In genomic region chr5:135392256-135392655, GRCh38 we compare ENCODE assay signal across 9 cellular contexts. TPM values are rescaled to one million over a fixed set of nuclear protein-coding genes. Genes with fewer than 3 reads are reported as not detected.
DNase-seq lines count a peak whose midpoint lies in the region; ATAC-seq, FAIRE-seq and TF ChIP-seq lines count a peak whose summit lies in the region.
"Had no signal": no experiment of that assay in that cellular context is flagged by ENCODE, and none has a peak within 500 bp of the region (broad histone marks: within the 10 kb centered on the region; RNA-seq: fewer than 3 reads in every experiment).

No MANE protein-coding gene starts in this region.

- no peaks in the 10 kb centered on the region for H3K27me3 Mint-ChIP-seq in Caco-2 (ENCODE audit: insufficient read depth, unreplicated experiment)

- no peak overlapping the region for H4K91ac ChIP-seq in mesenchymal stem cell (ENCODE audit: low read length)

- no peaks in the 10 kb centered on the region for H3K9me3 ChIP-seq in GM12878 (replicated peaks; ENCODE audit: control insufficient read depth, insufficient read depth, low read length)
- no peaks in the 10 kb centered on the region for H3K9me3 ChIP-seq in mesenchymal stem cell (ENCODE audit: control insufficient read depth, low read length)
- H3K9me3 ChIP-seq in Caco-2 = no peaks in the 10 kb centered on the region
- no peaks in the 10 kb centered on the region for H3K9me3 ChIP-seq in WERI-Rb-1 (ENCODE audit: severe bottlenecking)

- peaks cover 23% of the 10 kb centered on the region for H3K4me1 ChIP-seq in GM12878 (ENCODE audit: control insufficient read depth, insufficient read depth, low read length)
- peaks cover 45% of the 10 kb centered on the region for H3K4me1 ChIP-seq in mesenchymal stem cell (ENCODE audit: control insufficient read depth, insufficient read depth, low read depth, low read length)
- peaks cover 9% of the 10 kb centered on the region for H3K4me1 ChIP-seq in Caco-2

- H4K8ac ChIP-seq in mesenchymal stem cell (ENCODE audit: low read length) = no peak overlapping the region

- SMC1A ChIA-PET in GM12878 (lab: Charles Lee; ENCODE audit: uncharacterized antibody, unreplicated experiment) = interaction anchor here (1.1 kb wide), 1 partner anchor 12 kb away, joined by 3 read pairs; no protein-coding TSS in a partner anchor

- RAD21 ChIA-PET in GM12878 (lab: Charles Lee; ENCODE audit: unreplicated experiment) = no interaction called here

- peaks cover 2% of the 10 kb centered on the region for H3K79me1 ChIP-seq in mesenchymal stem cell (replicated peaks; ENCODE audit: low read length, poor library complexity, severe bottlenecking)

- H3K4ac ChIP-seq in mesenchymal stem cell (ENCODE audit: low read depth in 1 of 2, low read length in 2 of 2) = no peak overlapping the region

- no peak overlapping the region for H2BK15ac ChIP-seq in mesenchymal stem cell (ENCODE audit: low read depth, poor library complexity, severe bottlenecking)

- no peaks in the 10 kb centered on the region for H3K27me3 ChIP-seq in GM12878 (replicated peaks in 1 of 2; ENCODE audit: control insufficient read depth in 2 of 2, insufficient read depth in 2 of 2, low read length in 1 of 2)
- H3K27me3 ChIP-seq in mesenchymal stem cell (ENCODE audit: control insufficient read depth in 1 of 2, insufficient read depth in 1 of 2, low read length in 2 of 2) = no peaks in the 10 kb centered on the region
- H3K27me3 ChIP-seq in Caco-2 (replicated peaks; ENCODE audit: control insufficient read depth, insufficient read depth, low read length) = no peaks in the 10 kb centered on the region
- no peaks in the 10 kb centered on the region for H3K27me3 ChIP-seq in WERI-Rb-1 (ENCODE audit: insufficient read depth, low read depth, severe bottlenecking)

- peaks cover 14% of the 10 kb centered on the region for H4K20me1 ChIP-seq in GM12878 (ENCODE audit: control insufficient read depth, insufficient read depth)

- H3K27ac Mint-ChIP-seq in Caco-2 (ENCODE audit: unreplicated experiment) = no peak overlapping the region

- no peak overlapping the region for H3K4me3 ChIP-seq in GM12878
- H3K4me3 ChIP-seq in mesenchymal stem cell (ENCODE audit: insufficient read depth in 1 of 2, low read depth in 1 of 2, low read length in 2 of 2) = peak overlapping the region in 1 of 2 experiments; percentile 34
- no peak overlapping the region for H3K4me3 ChIP-seq in Caco-2 (ENCODE audit: low read depth, low read length)
- no peak overlapping the region for H3K4me3 ChIP-seq in WERI-Rb-1 (ENCODE audit: low read depth, low read length)

- TF ChIP-seq RAD21 in GM12878 (IDR thresholded peaks at IDR 0.05; ENCODE audit: insufficient read depth, low read depth, low read length) = no peak

- H3K4me1 Mint-ChIP-seq in Caco-2 (ENCODE audit: low read depth, unreplicated experiment) = peaks cover 9% of the 10 kb centered on the region

- H3K18ac ChIP-seq in mesenchymal stem cell (ENCODE audit: low read depth in 1 of 2, low read length in 2 of 2) = peak overlapping the region; percentile 79 to 83

- POLR2A ChIA-PET in GM12878 (lab: Charles Lee) = no interaction called here
- POLR2A ChIA-PET in Caco-2 (lab: Charles Lee) = no interaction called here

- no peak overlapping the region for H3K9ac ChIP-seq in GM12878 (ENCODE audit: control insufficient read depth, insufficient read depth, low read length)
- H3K9ac ChIP-seq in mesenchymal stem cell (ENCODE audit: low read length) = peak overlapping the region; percentile 69

- no peak overlapping the region for H3K23ac ChIP-seq in mesenchymal stem cell (ENCODE audit: low read length in 2 of 2)

- TF ChIP-seq POLR2A in GM12878 (IDR thresholded peaks at IDR 0.05; ENCODE audit: low read depth, low read length) = no peak

- no peak for TF ChIP-seq EP300 in GM12878 (IDR thresholded peaks at IDR 0.05; ENCODE audit: borderline replicate concordance in 1 of 2, control insufficient read depth in 1 of 2, low read depth in 2 of 2, low read length in 2 of 2)

- BruUV-seq in GM12878 (replicated peaks; lab: Mats Ljungman, UMichigan) (no TSS peak), Caco-2 (replicated peaks; lab: Mats Ljungman, UMichigan) (no TSS peak)

- H3K14ac ChIP-seq in mesenchymal stem cell (ENCODE audit: low read length in 2 of 2) = no peak overlapping the region

- TF ChIP-seq CTCF in GM12878 (IDR thresholded peaks at IDR 0.05 in 2 of 3, conservative IDR thresholded peaks at IDR 0.05 in 1 of 3; ENCODE audit: control insufficient read depth in 2 of 3, extremely low read depth in 1 of 3, insufficient read depth in 1 of 3, low read depth in 3 of 3, low read length in 3 of 3) (no peak), Caco-2 (IDR thresholded peaks at IDR 0.05; ENCODE audit: insufficient read depth in 1 of 2, low read depth in 1 of 2, low read length in 1 of 2, severe bottlenecking in 1 of 2, unreplicated experiment in 1 of 2) (no peak), WERI-Rb-1 (IDR thresholded peaks at IDR 0.05; ENCODE audit: low read depth, low read length) (no peak)

- CTCF ChIA-PET in GM12878 (lab: Yijun Ruan, JAX) (no interaction called here), Caco-2 (lab: Charles Lee) (no interaction called here)

- no peak overlapping the region for H2BK120ac ChIP-seq in mesenchymal stem cell (ENCODE audit: low read depth, low read length)

- H3K9me3 Mint-ChIP-seq in Caco-2 (ENCODE audit: unreplicated experiment) = no peaks in the 10 kb centered on the region

- H3K4me3 Mint-ChIP-seq in Caco-2 (ENCODE audit: unreplicated experiment) = no peak overlapping the region

- peaks cover 38% of the 10 kb centered on the region for H3K36me3 Mint-ChIP-seq in Caco-2 (ENCODE audit: insufficient read depth, unreplicated experiment)

- H3K4me2 ChIP-seq in GM12878 (ENCODE audit: control insufficient read depth, insufficient read depth) = no peak overlapping the region
- H3K4me2 ChIP-seq in mesenchymal stem cell (ENCODE audit: low read length, poor library complexity, severe bottlenecking) = no peak overlapping the region

- H2BK5ac ChIP-seq in mesenchymal stem cell (ENCODE audit: low read depth, low read length, poor library complexity, severe bottlenecking) = no peak overlapping the region

- peak overlapping the region; percentile 87 for H2AK5ac ChIP-seq in mesenchymal stem cell (ENCODE audit: low read length, severe bottlenecking)

- ATAC-seq in HG03432 (IDR thresholded peaks at IDR 0.05; ENCODE audit: unreplicated experiment) (peak; percentile 58), GM12878 (peak; percentile 26)

- intact Hi-C loops in GM12878 (cut with micrococcal nuclease; ENCODE audit: unreplicated experiment) (no loop called here), Caco-2 (cut with micrococcal nuclease; ENCODE audit: unreplicated experiment) (no loop called here)

- H2AFZ ChIP-seq in GM12878 (ENCODE audit: control insufficient read depth, low read depth, low read length) = no peak overlapping the region
- H2AFZ ChIP-seq in mesenchymal stem cell (ENCODE audit: low read depth, low read length) = no peak overlapping the region

- H3K27ac ChIP-seq in GM12878 (ENCODE audit: control insufficient read depth, insufficient read depth) (no peak overlapping the region), mesenchymal stem cell (ENCODE audit: low read length, poor library complexity, severe bottlenecking) (peak overlapping the region; percentile 90), WERI-Rb-1 (no peak overlapping the region)

- in situ Hi-C loops in GM12878 (cut with MboI) = no loop called here

- DNase-seq in AG08396 (ENCODE audit: low spot score) (peak; percentile 76), GM12878 (ENCODE audit: low read depth, low spot score) (no peak), mesenchymal stem cell (peak; percentile 82), Caco-2 (no peak), DMS53 treated with DMSO at 0.1 percent for 48 hours (lab: John Stamatoyannopoulos, UW; ENCODE audit: unreplicated experiment) (no peak), WERI-Rb-1 (no peak), NCI-H146 treated with DMSO at 0.1 percent for 48 hours (lab: John Stamatoyannopoulos, UW; ENCODE audit: unreplicated experiment) (no peak)
- DNase-seq: GF-D8 had no signal

- peaks cover 74% of the 10 kb centered on the region for H3K79me2 ChIP-seq in GM12878 (ENCODE audit: control insufficient read depth, insufficient read depth, low read length)

- peaks cover 5 to 9% of the 10 kb centered on the region in 2 experiments; a peak in 3 of 4 replicates for H3K36me3 ChIP-seq in GM12878 (ENCODE audit: control insufficient read depth in 2 of 2, insufficient read depth in 2 of 2, low read length in 1 of 2)
- peaks cover 14 to 29% of the 10 kb centered on the region in 2 experiments for H3K36me3 ChIP-seq in mesenchymal stem cell (ENCODE audit: control insufficient read depth in 1 of 2, insufficient read depth in 2 of 2, low read depth in 1 of 2, low read length in 2 of 2)
- peaks cover 2% of the 10 kb centered on the region; the same call in 1 of the 2 replicates for H3K36me3 ChIP-seq in Caco-2 (ENCODE audit: control insufficient read depth, insufficient read depth, low read length)
- H3K36me3 ChIP-seq in WERI-Rb-1 = peaks cover 97% of the 10 kb centered on the region

- 8% methylated on average over 2 of the region's 2 CpGs for WGBS in GM12878 (ENCODE audit: insufficient coverage, insufficient replicate concordance, low lambda C conversion rate, missing lambda C conversion rate)
- WGBS in mesenchymal stem cell = 95% methylated on average over 2 of the region's 2 CpGs

- peak overlapping the region in 1 of 2 experiments; percentile 26 for H2BK12ac ChIP-seq in mesenchymal stem cell (ENCODE audit: low read length in 2 of 2)

- FAIRE-seq in GM12878 (lab: Jason Lieb, UNC) = no peak

RNA-seq across cellular contexts. Expression of gene MACROH2A1, which starts 6.8 kb away (rescaled TPM):
- total RNA-seq in GM12878 (2013; cell fraction: nucleolus; rRNA removed) = 249 and 264 TPM in 2 replicates
- total RNA-seq in GM12878 (2014; rRNA removed) = 222 and 237 TPM in 2 replicates
- total RNA-seq in GM12878 (2014; rRNA removed; fragmentation: Illumina TruSeq; extraction: Trizol) = 187 TPM in 2 replicates
- total RNA-seq in GM12878 (2021) = 196 and 198 TPM in 2 replicates
- 59.6 TPM for polyA plus RNA-seq in GM12878 (2011; ENCODE audit: low read depth)
- 140 and 160 TPM in 2 replicates for polyA plus RNA-seq in GM12878 (2011; rRNA removed)
- 147 and 202 TPM in 2 replicates for polyA plus RNA-seq in GM12878 (2011; cell fraction: cytosol; rRNA removed)
- 281 and 380 TPM in 2 replicates for polyA plus RNA-seq in GM12878 (2011; cell fraction: nucleus; rRNA removed)
- 89.0 and 90.7 TPM in 2 replicates for polyA plus RNA-seq in GM12878 (2012)
- 185 and 227 TPM in 2 replicates for polyA plus RNA-seq in GM12878 (2014; fragmentation: Illumina TruSeq; extraction: Trizol)
- 10 to 100 TPM; 45.7 to 77.2 TPM for polyA plus RNA-seq in GM12878 (2014; fragmentation: Nextera tagmentation; extraction: Ambion mirVana)
- polyA plus RNA-seq in GM12878 (2014; rRNA removed) = 195 and 201 TPM in 2 replicates
- polyA plus RNA-seq in GM12878 (2016; fragmentation: Nextera tagmentation; extraction: Ambion mirVana) = 100 to 1,000 TPM; 224 to 230 TPM
- polyA minus RNA-seq in GM12878 (2011; rRNA and poly(A)+ RNA removed) = 100 and 128 TPM in 2 replicates
- 41.8 and 48.6 TPM in 2 replicates for polyA minus RNA-seq in GM12878 (2011; cell fraction: cytosol; rRNA and poly(A)+ RNA removed)
- 101 and 204 TPM in 2 replicates for polyA minus RNA-seq in GM12878 (2011; cell fraction: nucleus; rRNA and poly(A)+ RNA removed)
- polyA plus RNA-seq in mesenchymal stem cell (2013, experiment 1 of 2) = 114 TPM
- polyA plus RNA-seq in mesenchymal stem cell (2013, experiment 2 of 2) = 113 TPM
- 236 and 269 TPM in 2 replicates for total RNA-seq in Caco-2 (2022)

RNA-seq across cellular contexts. Expression of gene DCANP1, which starts 54.9 kb away (rescaled TPM):
- not detected in 2 replicates for total RNA-seq in GM12878 (2013; cell fraction: nucleolus; rRNA removed)
- total RNA-seq in GM12878 (2014; rRNA removed) (not detected in 2 replicates), GM12878 (2014; rRNA removed; fragmentation: Illumina TruSeq; extraction: Trizol) (not detected in 2 replicates), GM12878 (2021) (not detected in 2 replicates), Caco-2 (2022) (not detected in 2 replicates)
- polyA plus RNA-seq in GM12878 (2011; ENCODE audit: low read depth) = not detected
- polyA plus RNA-seq in GM12878 (2011; rRNA removed) (not detected in 2 replicates), GM12878 (2014; fragmentation: Illumina TruSeq; extraction: Trizol) (0.01 TPM in 1 of 2 replicates, not detected in the other), GM12878 (2014; fragmentation: Nextera tagmentation; extraction: Ambion mirVana) (not detected), GM12878 (2014; rRNA removed) (not detected in 2 replicates), GM12878 (2016; fragmentation: Nextera tagmentation; extraction: Ambion mirVana) (not detected)
- polyA plus RNA-seq in GM12878 (2011; cell fraction: cytosol; rRNA removed) = not detected in 2 replicates
- 0.06 TPM in 1 of 2 replicates, not detected in the other for polyA plus RNA-seq in GM12878 (2011; cell fraction: nucleus; rRNA removed)
- polyA plus RNA-seq in GM12878 (2012) = not detected in 2 replicates
- not detected in 2 replicates for polyA minus RNA-seq in GM12878 (2011; rRNA and poly(A)+ RNA removed)
- polyA minus RNA-seq in GM12878 (2011; cell fraction: cytosol; rRNA and poly(A)+ RNA removed) = not detected in 2 replicates
- not detected in 2 replicates for polyA minus RNA-seq in GM12878 (2011; cell fraction: nucleus; rRNA and poly(A)+ RNA removed)
- not detected for polyA plus RNA-seq in mesenchymal stem cell (2013, experiment 1 of 2)
- polyA plus RNA-seq in mesenchymal stem cell (2013, experiment 2 of 2) = not detected

RNA-seq across cellular contexts. Expression of gene TIFAB, which starts 59.9 kb away (rescaled TPM):
- not detected in 2 replicates for total RNA-seq in GM12878 (2013; cell fraction: nucleolus; rRNA removed)
- total RNA-seq in GM12878 (2014; rRNA removed) (not detected in 2 replicates), GM12878 (2014; rRNA removed; fragmentation: Illumina TruSeq; extraction: Trizol) (not detected in 2 replicates), GM12878 (2021) (not detected in 2 replicates), Caco-2 (2022) (not detected in 2 replicates)
- polyA plus RNA-seq in GM12878 (2011; ENCODE audit: low read depth) = not detected
- polyA plus RNA-seq in GM12878 (2011; rRNA removed) (not detected in 2 replicates), GM12878 (2014; fragmentation: Illumina TruSeq; extraction: Trizol) (not detected in 2 replicates), GM12878 (2014; fragmentation: Nextera tagmentation; extraction: Ambion mirVana) (not detected), GM12878 (2014; rRNA removed) (not detected in 2 replicates), GM12878 (2016; fragmentation: Nextera tagmentation; extraction: Ambion mirVana) (not detected)
- not detected in 2 replicates for polyA plus RNA-seq in GM12878 (2011; cell fraction: cytosol; rRNA removed)
- polyA plus RNA-seq in GM12878 (2011; cell fraction: nucleus; rRNA removed) = 0.01 TPM in 1 of 2 replicates, not detected in the other
- not detected in 2 replicates for polyA plus RNA-seq in GM12878 (2012)
- polyA minus RNA-seq in GM12878 (2011; rRNA and poly(A)+ RNA removed) = not detected in 2 replicates
- not detected in 2 replicates for polyA minus RNA-seq in GM12878 (2011; cell fraction: cytosol; rRNA and poly(A)+ RNA removed)
- not detected in 2 replicates for polyA minus RNA-seq in GM12878 (2011; cell fraction: nucleus; rRNA and poly(A)+ RNA removed)
- not detected for polyA plus RNA-seq in mesenchymal stem cell (2013, experiment 1 of 2)
- not detected for polyA plus RNA-seq in mesenchymal stem cell (2013, experiment 2 of 2)

Comparison
In these comparisons a context has a peak if more than half of its experiments do, and no peak if none do; other contexts are left out.
1. DNase-seq: peak in AG08396 (single experiment) and mesenchymal stem cell (single experiment); none in GM12878 (single experiment), Caco-2 (0 of 2), DMS53 treated with DMSO at 0.1 percent for 48 hours (single experiment), WERI-Rb-1 (single experiment) and NCI-H146 treated with DMSO at 0.1 percent for 48 hours (single experiment).